8 cellular contexts compared by ENCODE assay signal in the genomic region with DNA sequence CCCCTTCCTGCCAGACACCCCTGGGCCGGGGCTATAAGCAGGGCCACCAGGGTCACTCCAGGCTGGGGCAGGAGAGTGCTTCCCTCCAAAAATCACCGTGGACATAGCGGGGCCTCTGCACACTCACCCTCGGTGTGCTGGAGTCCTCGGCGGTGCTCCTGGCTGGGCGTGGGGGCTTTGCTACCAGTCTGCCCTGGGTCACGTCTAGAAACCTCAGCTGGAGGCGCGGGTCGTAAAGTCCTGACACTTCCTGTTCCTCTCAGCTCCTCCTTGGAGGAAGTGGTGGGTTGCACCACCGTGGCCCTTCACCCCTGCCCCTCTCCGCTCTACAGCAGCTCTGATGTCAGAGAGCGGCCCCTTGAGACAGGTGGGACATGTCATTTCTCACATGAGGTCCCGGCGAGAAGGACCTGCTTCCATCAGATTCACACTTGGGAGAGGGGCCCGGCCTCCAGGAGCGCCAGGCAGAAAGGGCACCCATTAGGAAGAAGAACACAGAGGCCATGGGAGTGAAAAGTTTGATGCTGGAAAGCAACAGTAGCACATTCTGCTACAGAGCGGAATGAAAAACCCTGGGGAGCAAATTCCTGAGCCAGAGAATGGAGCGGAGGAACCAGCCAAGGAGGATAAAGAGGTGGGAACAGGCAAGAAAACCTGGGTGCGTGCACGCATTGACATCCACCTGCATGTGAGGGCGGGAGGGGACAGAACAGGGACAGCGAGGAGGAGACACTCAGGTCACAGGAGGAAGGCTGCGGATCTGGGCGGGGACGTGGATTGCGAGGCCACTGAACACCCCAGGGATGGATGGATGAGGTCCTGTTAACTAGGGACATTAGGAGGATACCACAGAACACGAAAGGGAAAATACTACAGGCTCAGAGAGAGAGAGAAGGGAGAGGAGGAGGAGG. TPM values are rescaled to one million over a fixed set of nuclear protein-coding genes. Genes with fewer than 3 reads are reported as not detected.
DNase-seq lines count a peak whose midpoint lies in the region; FAIRE-seq and TF ChIP-seq lines count a peak whose summit lies in the region.

TSS of gene ITGB2 (minus strand) at position 206 of the 911 bp plus-strand sequence. CDS start 10,117 bp downstream, outside the sequence.

- no peaks in the 10 kb centered on the region for H3K27me3 ChIP-seq in Loucy (ENCODE audit: insufficient read depth, low read length, poor library complexity, severe bottlenecking)
- no peaks in the 10 kb centered on the region for H3K27me3 ChIP-seq in liver (ENCODE audit: control insufficient read depth in 4 of 4, insufficient read depth in 4 of 4, low read length in 3 of 4)

- DNase-seq in GM19239 (ENCODE audit: insufficient read length, low spot score) (no peak), NCI-H2107 treated with DMSO at 0.1 percent for 48 hours (lab: John Stamatoyannopoulos, UW; ENCODE audit: unreplicated experiment) (no peak), NCI-H1417 (lab: John Stamatoyannopoulos, UW) (no peak), RCC 7860 (ENCODE audit: low spot score) (no peak)
- peak; percentile 73 to 79 for DNase-seq in activated T-cell treated with anti-CD3 and anti-CD28 coated beads, Interleukin-2, amount 50 U/mL, for 48 hours

- peak within 1 kb of the TSS; percentile 50 to 65 for H3K27ac ChIP-seq in liver (ENCODE audit: low read depth in 1 of 2, low read length in 2 of 2)

- H3K9me3 ChIP-seq in Loucy (ENCODE audit: insufficient read depth, low read depth, low read length) (no peaks in the 10 kb centered on the region), liver (ENCODE audit: control insufficient read depth in 4 of 4, low read length in 3 of 4) (no peaks in the 10 kb centered on the region)

- no peaks in the 10 kb centered on the region for H3K9me3 Mint-ChIP-seq in stimulated activated naive CD8-positive, alpha-beta T cell treated with anti-CD3 and anti-CD28 coated beads, Interleukin-15, Interleukin-2, amounts not matched to agents 100 ng/mL and 50 ng/mL, for 24 hours

- TF ChIP-seq CTCF in Loucy (conservative IDR thresholded peaks at IDR 0.05; ENCODE audit: low read length): no peak
- TF ChIP-seq CTCF in liver (IDR thresholded peaks at IDR 0.05; ENCODE audit: low read depth, low read length, missing input control): no peak

- H3F3A ChIP-seq in Loucy (ENCODE audit: low read depth): peaks cover 19% of the 10 kb centered on the region

- no peak for TF ChIP-seq RAD21 in liver (IDR thresholded peaks at IDR 0.05)

- H3K27ac Mint-ChIP-seq in stimulated activated naive CD8-positive, alpha-beta T cell treated with anti-CD3 and anti-CD28 coated beads, Interleukin-15, Interleukin-2, amounts not matched to agents 100 ng/mL and 50 ng/mL, for 24 hours: peak within 1 kb of the TSS; percentile 99

- H3K9ac ChIP-seq in Loucy (ENCODE audit: low read depth, low read length, poor library complexity, severe bottlenecking): peak within 1 kb of the TSS; percentile 91
- H3K9ac ChIP-seq in liver (ENCODE audit: low read depth in 1 of 2, low read length in 2 of 2): no peak within 1 kb of the TSS

- H3K4me1 Mint-ChIP-seq in stimulated activated naive CD8-positive, alpha-beta T cell treated with anti-CD3 and anti-CD28 coated beads, Interleukin-15, Interleukin-2, amounts not matched to agents 100 ng/mL and 50 ng/mL, for 24 hours (ENCODE audit: low read depth): peaks cover 82% of the 10 kb centered on the region

- H3K4me1 ChIP-seq in Loucy (ENCODE audit: insufficient read depth, low read length, poor library complexity, severe bottlenecking) (peaks cover 47% of the 10 kb centered on the region), liver (ENCODE audit: control insufficient read depth in 4 of 4, insufficient read depth in 4 of 4, low read length in 3 of 4) (peaks cover 3 to 15% (median 13%) of the 10 kb centered on the region in 4 donors)

- no peaks in the 10 kb centered on the region for H3K9me2 ChIP-seq in Loucy (replicated peaks; ENCODE audit: low read depth, low read length)

- H3K36me3 ChIP-seq in Loucy (ENCODE audit: insufficient read depth, low read length): no peaks in the 10 kb centered on the region
- H3K36me3 ChIP-seq in liver (ENCODE audit: control insufficient read depth in 4 of 4, insufficient read depth in 3 of 4, low read depth in 1 of 4, low read length in 3 of 4): no peaks in the 10 kb centered on the region

- peaks cover 10% of the 10 kb centered on the region for H4K20me1 ChIP-seq in Loucy (ENCODE audit: insufficient read depth, low read length, poor library complexity, severe bottlenecking)

- H3K79me2 ChIP-seq in Loucy (ENCODE audit: insufficient read depth, low read length): peaks cover 42% of the 10 kb centered on the region

- WGBS in liver: 75% methylated on average over 29 of the region's 29 CpGs

- peak within 1 kb of the TSS; percentile 100 for H3K4me3 Mint-ChIP-seq in stimulated activated naive CD8-positive, alpha-beta T cell treated with anti-CD3 and anti-CD28 coated beads, Interleukin-15, Interleukin-2, amounts not matched to agents 100 ng/mL and 50 ng/mL, for 24 hours

- H3K4me3 ChIP-seq in Loucy (ENCODE audit: low read length, poor library complexity, severe bottlenecking): peak within 1 kb of the TSS; percentile 94
- peak within 1 kb of the TSS in 2 of 3 donors; percentile 27 to 41 for H3K4me3 ChIP-seq in liver (ENCODE audit: low read depth in 1 of 3, low read length in 3 of 3)

- H3K27me3 Mint-ChIP-seq in stimulated activated naive CD8-positive, alpha-beta T cell treated with anti-CD3 and anti-CD28 coated beads, Interleukin-15, Interleukin-2, amounts not matched to agents 100 ng/mL and 50 ng/mL, for 24 hours: no peaks in the 10 kb centered on the region

- H3K4me2 ChIP-seq in Loucy (ENCODE audit: low read depth, low read length, poor library complexity, severe bottlenecking): peak within 1 kb of the TSS; percentile 100

- peaks cover 25% of the 10 kb centered on the region for H3K36me3 Mint-ChIP-seq in stimulated activated naive CD8-positive, alpha-beta T cell treated with anti-CD3 and anti-CD28 coated beads, Interleukin-15, Interleukin-2, amounts not matched to agents 100 ng/mL and 50 ng/mL, for 24 hours (ENCODE audit: low read depth)

- H2AFZ ChIP-seq in Loucy (ENCODE audit: low read length): peak within 1 kb of the TSS; percentile 74

- FAIRE-seq in GM19239 (lab: Jason Lieb, UNC): peak; percentile 84
- FAIRE-seq in RCC 7860 (lab: Jason Lieb, UNC): no peak

TF ChIP-seq in liver, 16 proteins besides CTCF, POLR2A, EP300 and RAD21:
- TF ChIP-seq ZBTB33 (IDR thresholded peaks at IDR 0.05): no peak
- no peak for TF ChIP-seq HNF4G (IDR thresholded peaks at IDR 0.05)
- no peak for TF ChIP-seq EGR1 (IDR thresholded peaks at IDR 0.05; ENCODE audit: low read depth in 2 of 2)

RNA-seq across cellular contexts. Expression of gene ITGB2, which starts in this region (rescaled TPM):
- total RNA-seq in liver: 10 to 100 TPM; 33.8 to 50.6 TPM
- polyA plus RNA-seq in liver: 10 to 100 TPM in 1 of 2 donors, 1 to 10 TPM in 1; 9.6 to 23.6 TPM

Comparison
In these comparisons a context has a peak if more than half of its experiments do, and no peak if none do; other contexts are left out.
1. DNase-seq: peak in activated T-cell treated with anti-CD3 and anti-CD28 coated beads, Interleukin-2, amount 50 U/mL, for 48 hours (2 of 2); none in GM19239 (single experiment), NCI-H2107 treated with DMSO at 0.1 percent for 48 hours (single experiment), NCI-H1417 (0 of 3) and RCC 7860 (single experiment).